ENCODE assay signal across 8 cellular contexts in genomic region chr3:8501388-8502131, GRCh38. TPM values are rescaled to one million over a fixed set of nuclear protein-coding genes. Genes with fewer than 3 reads are reported as not detected.
A peak's percentile ranks its signal among the peaks of the same experiment; 100 is the strongest.
DNase-seq lines count a peak whose midpoint lies in the region; ATAC-seq, FAIRE-seq and TF ChIP-seq lines count a peak whose summit lies in the region.

A gene with protein sequence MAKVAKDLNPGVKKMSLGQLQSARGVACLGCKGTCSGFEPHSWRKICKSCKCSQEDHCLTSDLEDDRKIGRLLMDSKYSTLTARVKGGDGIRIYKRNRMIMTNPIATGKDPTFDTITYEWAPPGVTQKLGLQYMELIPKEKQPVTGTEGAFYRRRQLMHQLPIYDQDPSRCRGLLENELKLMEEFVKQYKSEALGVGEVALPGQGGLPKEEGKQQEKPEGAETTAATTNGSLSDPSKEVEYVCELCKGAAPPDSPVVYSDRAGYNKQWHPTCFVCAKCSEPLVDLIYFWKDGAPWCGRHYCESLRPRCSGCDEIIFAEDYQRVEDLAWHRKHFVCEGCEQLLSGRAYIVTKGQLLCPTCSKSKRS (plus strand): TSS chr3:8501823. CDS start chr3:8501939, 116 bp downstream.

- H3K9ac ChIP-seq in astrocyte (ENCODE audit: low read length) = peak within 1 kb of the TSS; percentile 91

- ATAC-seq in HG02571 (IDR thresholded peaks at IDR 0.05; ENCODE audit: unreplicated experiment) (peak; percentile 97), psoas muscle (peak; percentile 92 to 97 (median 95))

- no peaks in the 10 kb centered on the region for H3K27me3 ChIP-seq in astrocyte (ENCODE audit: insufficient read depth, low read length)
- H3K27me3 ChIP-seq in right atrium auricular region = no peaks in the 10 kb centered on the region
- H3K27me3 ChIP-seq in psoas muscle (ENCODE audit: insufficient read depth in 3 of 3, low read length in 2 of 3) = no peaks in the 10 kb centered on the region

- H3K27ac ChIP-seq in astrocyte (ENCODE audit: low read depth, low read length) (peak within 1 kb of the TSS; percentile 93), right atrium auricular region (peak within 1 kb of the TSS; percentile 83 to 92), psoas muscle (peak within 1 kb of the TSS; percentile 85)

- peaks cover 59% of the 10 kb centered on the region for H3K4me1 Mint-ChIP-seq in astrocyte (ENCODE audit: low read depth, unreplicated experiment)

- peak within 1 kb of the TSS; percentile 48 for H2AFZ ChIP-seq in astrocyte (ENCODE audit: low read depth, low read length)

- no peak for FAIRE-seq in astrocyte (lab: Jason Lieb, UNC)

- CTCF ChIA-PET in GM10248 (lab: Yijun Ruan, JAX) = interaction anchor here (0.7 to 3.5 kb wide), 9 partner anchors 10 to 163 kb away, joined by 3 to 17 read pairs (median 3); no protein-coding TSS in a partner anchor

- H3K27ac Mint-ChIP-seq in astrocyte (ENCODE audit: unreplicated experiment) = peak within 1 kb of the TSS; percentile 99

- H3K4me1 ChIP-seq in astrocyte (ENCODE audit: insufficient read depth, low read length) (peaks cover 68% of the 10 kb centered on the region), right atrium auricular region (peaks cover 0 to 67% of the 10 kb centered on the region in 2 donors), psoas muscle (peaks cover 40% of the 10 kb centered on the region)

- H3K36me3 Mint-ChIP-seq in astrocyte (ENCODE audit: low read depth, unreplicated experiment) = peaks cover 36% of the 10 kb centered on the region

- peak; percentile 87 for DNase-seq in GM10248 (ENCODE audit: extremely low spot score)
- DNase-seq in NCI-H1105 treated with DMSO at 0.1 percent for 48 hours (lab: John Stamatoyannopoulos, UW) = peak; percentile 87
- peak; percentile 54 for DNase-seq in T-helper 9 cell
- DNase-seq in astrocyte (ENCODE audit: low read depth) = peak; percentile 95
- peak; percentile 97 for DNase-seq in right atrium auricular region (ENCODE audit: low spot score)
- DNase-seq in psoas muscle = peak; percentile 96 to 98
- peak; percentile 93 for DNase-seq in ureter (ENCODE audit: low spot score)

- H3K36me3 ChIP-seq in astrocyte (ENCODE audit: insufficient read depth, low read length) (no peaks in the 10 kb centered on the region), right atrium auricular region (no peaks in the 10 kb centered on the region), psoas muscle (ENCODE audit: insufficient read depth in 1 of 2, low read depth in 1 of 2) (peaks cover 2 to 4% of the 10 kb centered on the region in 2 donors)

- POLR2A ChIA-PET in GM10248 (lab: Yijun Ruan, JAX) = no interaction called here

- H3K4me3 Mint-ChIP-seq in astrocyte (ENCODE audit: unreplicated experiment) = peak within 1 kb of the TSS; percentile 92

- TF ChIP-seq CTCF in GM10248 (IDR thresholded peaks at IDR 0.05; ENCODE audit: control extremely low read depth, extremely low read depth, low read depth, missing control alignments) (no peak), astrocyte (IDR thresholded peaks at IDR 0.05; ENCODE audit: insufficient read depth, low read depth, low read length) (no peak), right atrium auricular region (IDR thresholded peaks at IDR 0.05) (no peak), psoas muscle (IDR thresholded peaks at IDR 0.05) (peak; percentile 44)

- peak within 1 kb of the TSS; percentile 85 for H3K4me2 ChIP-seq in astrocyte (ENCODE audit: low read length)

- no peaks in the 10 kb centered on the region for H4K20me1 ChIP-seq in astrocyte (ENCODE audit: insufficient read depth, low read length)

- H3K9me3 ChIP-seq in astrocyte (ENCODE audit: insufficient read depth, low read depth, low read length) (no peaks in the 10 kb centered on the region), right atrium auricular region (no peaks in the 10 kb centered on the region), psoas muscle (no peaks in the 10 kb centered on the region)

- peaks cover 1% of the 10 kb centered on the region for H3K9me3 Mint-ChIP-seq in astrocyte (ENCODE audit: unreplicated experiment)

- intact Hi-C loops in psoas muscle (cut with DNase I) = no loop called here

- H3K4me3 ChIP-seq in astrocyte (ENCODE audit: insufficient read depth, low read depth, low read length) (peak within 1 kb of the TSS; percentile 55), right atrium auricular region (peak within 1 kb of the TSS; percentile 46 to 51), psoas muscle (peak within 1 kb of the TSS; percentile 68)

- H3K79me2 ChIP-seq in astrocyte (ENCODE audit: insufficient read depth, low read length) = peaks cover 27% of the 10 kb centered on the region

- 0 to 1% (median 1%) methylated on average over 47 to 49 of the region's 49 CpGs for WGBS in psoas muscle, 3 donors

- no peaks in the 10 kb centered on the region for H3K27me3 Mint-ChIP-seq in astrocyte (ENCODE audit: low read depth, unreplicated experiment)

RNA-seq across cellular contexts. Expression of the gene that starts here (rescaled TPM):
- total RNA-seq in astrocyte (374 and 437 TPM in 2 replicates), right atrium auricular region (10 to 100 TPM; 73.5 to 79.0 TPM), psoas muscle (1,000 to 10,000 TPM in 1 of 4 donors, 100 to 1,000 TPM in 3; 340 to 1,074 (median 476) TPM), ureter (43.3 TPM)
- 1,000 to 10,000 TPM in 1 of 3 donors, 100 to 1,000 TPM in 1, 10 to 100 TPM in 1; 83.0 to 1,120 (median 129) TPM for polyA plus RNA-seq in psoas muscle

Comparison
In these comparisons a context has a peak if more than half of its experiments do, and no peak if none do; other contexts are left out.
1. Peak in every context shown above with its lines: DNase-seq, ATAC-seq, H3K4me3 ChIP-seq and H3K27ac ChIP-seq.